ENCODE assay signal across 12 cellular contexts in genomic region chr7:23514755-23515154, GRCh38. TPM values are rescaled to one million over a fixed set of nuclear protein-coding genes. Genes with fewer than 3 reads are reported as not detected.
DNase-seq lines count a peak whose midpoint lies in the region; ATAC-seq and TF ChIP-seq lines count a peak whose summit lies in the region.
"Had no signal": no experiment of that assay in that cellular context is flagged by ENCODE, and none has a peak within 500 bp of the region (broad histone marks: within the 10 kb centered on the region; RNA-seq: fewer than 3 reads in every experiment).

No MANE protein-coding gene starts in this region.

- H3K4me3 Mint-ChIP-seq in activated CD4-positive, alpha-beta T cell treated with anti-CD3 and anti-CD28 coated beads for 36 hours, result no peak overlapping the region
- H3K4me3 Mint-ChIP-seq in T-helper 2 cell treated with Interferon-gamma antibody and Interleukin-4, amounts not matched to agents 5 μg/mL and 100 μg/mL, for 36 hours, result no peak overlapping the region
- no peak overlapping the region for H3K4me3 Mint-ChIP-seq in mesothelial cell of epicardium
- H3K4me3 Mint-ChIP-seq: T-cell had no signal

- intact Hi-C loops in activated CD4-positive, alpha-beta T cell treated with anti-CD3 and anti-CD28 coated beads for 36 hours (cut with DNase I, micrococcal nuclease), result loop anchor here in 1 of 2 experiments (2.0 kb wide), 1 partner anchor 16 kb away; the partner anchor contains the start of gene TRA2A

- no peaks in the 10 kb centered on the region for H3K27me3 Mint-ChIP-seq in activated CD4-positive, alpha-beta T cell treated with anti-CD3 and anti-CD28 coated beads for 36 hours
- no peaks in the 10 kb centered on the region for H3K27me3 Mint-ChIP-seq in T-helper 2 cell treated with Interferon-gamma antibody and Interleukin-4, amounts not matched to agents 5 μg/mL and 100 μg/mL, for 36 hours (ENCODE audit: low read depth)
- no peaks in the 10 kb centered on the region for H3K27me3 Mint-ChIP-seq in mesothelial cell of epicardium (ENCODE audit: low read depth)
- H3K27me3 Mint-ChIP-seq: T-cell had no signal

- H3K36me3 Mint-ChIP-seq in activated CD4-positive, alpha-beta T cell treated with anti-CD3 and anti-CD28 coated beads for 36 hours (ENCODE audit: low read depth), result peaks cover 75% of the 10 kb centered on the region
- peaks cover 71% of the 10 kb centered on the region for H3K36me3 Mint-ChIP-seq in T-helper 2 cell treated with Interferon-gamma antibody and Interleukin-4, amounts not matched to agents 5 μg/mL and 100 μg/mL, for 36 hours (ENCODE audit: low read depth)
- peaks cover 55% of the 10 kb centered on the region for H3K36me3 Mint-ChIP-seq in mesothelial cell of epicardium

- CTCF ChIA-PET in activated CD4-positive, alpha-beta T cell treated with anti-CD3 and anti-CD28 coated beads for 36 hours (lab: Charles Lee), result interaction anchor here (0.6 to 1.4 kb wide), 4 partner anchors 10 to 241 kb away, joined by 3 to 5 read pairs (median 4); no protein-coding TSS in a partner anchor

- DNase-seq in activated CD4-positive, alpha-beta T cell treated with anti-CD3 and anti-CD28 coated beads for 36 hours, result peak; percentile 40
- DNase-seq in activated CD4-positive, alpha-beta T cell treated with anti-CD3 and anti-CD28 coated beads, Interleukin-2, amount 50 U/mL, for 1 hour, result no peak
- no peak for DNase-seq in T-helper 2 cell treated with Interferon-gamma antibody and Interleukin-4, amounts not matched to agents 5 μg/mL and 100 μg/mL, for 36 hours (ENCODE audit: low spot score)
- DNase-seq in mesothelial cell of epicardium (ENCODE audit: low spot score in 2 of 2, unreplicated experiment in 2 of 2) (no peak), DMS153 (lab: John Stamatoyannopoulos, UW) (no peak), HK-2 (ENCODE audit: unreplicated experiment) (no peak)
- DNase-seq: brain microvascular endothelial cell, heart left ventricle, T-cell, transverse colon had no signal

- no peak for TF ChIP-seq CTCF in mesothelial cell of epicardium (IDR thresholded peaks at IDR 0.05; ENCODE audit: unreplicated experiment)

- peaks cover 2% of the 10 kb centered on the region for H3K9me3 Mint-ChIP-seq in activated CD4-positive, alpha-beta T cell treated with anti-CD3 and anti-CD28 coated beads for 36 hours (ENCODE audit: low read depth)
- peaks cover 4% of the 10 kb centered on the region for H3K9me3 Mint-ChIP-seq in T-helper 2 cell treated with Interferon-gamma antibody and Interleukin-4, amounts not matched to agents 5 μg/mL and 100 μg/mL, for 36 hours
- no peaks in the 10 kb centered on the region for H3K9me3 Mint-ChIP-seq in mesothelial cell of epicardium
- H3K9me3 Mint-ChIP-seq: T-cell had no signal

- POLR2A ChIA-PET in activated CD4-positive, alpha-beta T cell treated with anti-CD3 and anti-CD28 coated beads for 36 hours (lab: Charles Lee), result no interaction called here

- H3K4me1 Mint-ChIP-seq in activated CD4-positive, alpha-beta T cell treated with anti-CD3 and anti-CD28 coated beads for 36 hours, result peaks cover 22% of the 10 kb centered on the region
- H3K4me1 Mint-ChIP-seq in T-helper 2 cell treated with Interferon-gamma antibody and Interleukin-4, amounts not matched to agents 5 μg/mL and 100 μg/mL, for 36 hours (ENCODE audit: low read depth), result peaks cover 14% of the 10 kb centered on the region
- no peaks in the 10 kb centered on the region for H3K4me1 Mint-ChIP-seq in mesothelial cell of epicardium

- TF ChIP-seq POLR2A in GM18505 (IDR thresholded peaks at IDR 0.05; ENCODE audit: borderline replicate concordance, extremely low read depth, insufficient read depth, insufficient read length), result no peak

- ATAC-seq in activated CD4-positive, alpha-beta T cell treated with anti-CD3 and anti-CD28 coated beads for 36 hours, result peak; percentile 88
- peak; percentile 67 for ATAC-seq in GM21717 (IDR thresholded peaks at IDR 0.05; ENCODE audit: unreplicated experiment)
- ATAC-seq in GM18505 (IDR thresholded peaks at IDR 0.05; ENCODE audit: unreplicated experiment), result no peak
- ATAC-seq: heart left ventricle had no signal

- H3K27ac Mint-ChIP-seq in activated CD4-positive, alpha-beta T cell treated with anti-CD3 and anti-CD28 coated beads for 36 hours, result peak overlapping the region; percentile 82
- H3K27ac Mint-ChIP-seq in T-helper 2 cell treated with Interferon-gamma antibody and Interleukin-4, amounts not matched to agents 5 μg/mL and 100 μg/mL, for 36 hours, result peak overlapping the region; percentile 81
- H3K27ac Mint-ChIP-seq in mesothelial cell of epicardium, result peak overlapping the region; percentile 86

RNA-seq across cellular contexts. Expression of gene TRA2A, which starts 17.0 kb away (rescaled TPM):
- total RNA-seq in activated CD4-positive, alpha-beta T cell treated with anti-CD3 and anti-CD28 coated beads for 36 hours, result 100 to 1,000 TPM in 1 of 2 experiments, 10 to 100 TPM in 1; 86.8 to 143 TPM
- 154 to 165 TPM (median 162 TPM) in 3 replicates for total RNA-seq in mesothelial cell of epicardium

RNA-seq across cellular contexts. Expression of gene IGF2BP3, which starts 44.5 kb away (rescaled TPM):
- total RNA-seq in activated CD4-positive, alpha-beta T cell treated with anti-CD3 and anti-CD28 coated beads for 36 hours, result 1 to 10 TPM in 1 of 2 experiments, under 1 TPM in 1; 0.64 to 1.1 TPM
- 84.3 to 91.3 TPM (median 89.1 TPM) in 3 replicates for total RNA-seq in mesothelial cell of epicardium

Comparison
In these comparisons a context has a peak if more than half of its experiments do, and no peak if none do; other contexts are left out.
1. RNA of gene IGF2BP3, which starts 44.5 kb away (total RNA-seq): 84.3 to 91.3 TPM in mesothelial cell of epicardium; 0.64 to 1.1 TPM in activated CD4-positive, alpha-beta T cell treated with anti-CD3 and anti-CD28 coated beads for 36 hours; every median in the first group is over 10 times any median in the second.
2. Peak in every context shown above with its lines, with median percentiles within 50 percentile points of each other: H3K27ac Mint-ChIP-seq.